In genomic region chr22:22460635-22461034, GRCh38 we compare ENCODE assay signal across 12 cellular contexts. TPM values are rescaled to one million over a fixed set of nuclear protein-coding genes. Genes with fewer than 3 reads are reported as not detected.
DNase-seq lines count a peak whose midpoint lies in the region; ATAC-seq, FAIRE-seq and TF ChIP-seq lines count a peak whose summit lies in the region.
"Had no signal": no experiment of that assay in that cellular context is flagged by ENCODE, and none has a peak within 500 bp of the region (broad histone marks: within the 10 kb centered on the region; RNA-seq: fewer than 3 reads in every experiment).

No MANE protein-coding gene starts in this region.

- DNase-seq in BJ (ENCODE audit: low read depth) = no peak
- DNase-seq in H54 (ENCODE audit: insufficient read length, low spot score) = peak; percentile 4
- no peak for DNase-seq in RWPE1 (ENCODE audit: low spot score)
- DNase-seq in kidney epithelial cell (ENCODE audit: low read depth) = no peak
- DNase-seq in mucosa of descending colon = no peak
- no peak for DNase-seq in stimulated activated CD4-positive, alpha-beta T cell treated with anti-CD3 and anti-CD28 coated beads, Interleukin-2, amount 100 ng/mL, for 48 hours
- no peak for DNase-seq in osteocyte (ENCODE audit: extremely low spot score, unreplicated experiment)
- no peak for DNase-seq in left ventricle myocardium superior
- DNase-seq: activated naive CD4-positive, alpha-beta T cell treated with anti-CD3 and anti-CD28 coated beads, Interleukin-2, amount 10 ng/mL, durations not matched to agents 7 days and 5 days; midbrain; NCI-H226 had no signal

- H3K27me3 Mint-ChIP-seq in osteocyte (ENCODE audit: unreplicated experiment) = peaks cover 16% of the 10 kb centered on the region

- no peaks in the 10 kb centered on the region for H3K36me3 ChIP-seq in BJ (ENCODE audit: control insufficient read depth, insufficient read depth, low read length)
- no peaks in the 10 kb centered on the region for H3K36me3 ChIP-seq in kidney epithelial cell (ENCODE audit: control insufficient read depth, insufficient read depth, low read length)
- H3K36me3 ChIP-seq in mucosa of descending colon (ENCODE audit: low read depth) = no peaks in the 10 kb centered on the region

- no peaks in the 10 kb centered on the region; the same call in 1 of the 2 replicates for H3K27me3 ChIP-seq in BJ (ENCODE audit: control insufficient read depth, insufficient read depth, low read length)
- H3K27me3 ChIP-seq in kidney epithelial cell (ENCODE audit: control insufficient read depth, insufficient read depth, low read length) = no peaks in the 10 kb centered on the region

- no peak overlapping the region for H3K4me3 Mint-ChIP-seq in osteocyte (ENCODE audit: unreplicated experiment)
- H3K4me3 Mint-ChIP-seq: activated naive CD4-positive, alpha-beta T cell treated with anti-CD3 and anti-CD28 coated beads, Interleukin-2, amount 10 ng/mL, durations not matched to agents 7 days and 5 days had no signal

- TF ChIP-seq CTCF in BJ (IDR thresholded peaks at IDR 0.05; ENCODE audit: insufficient read depth, low read depth, low read length) (peak; percentile 26; the same call in 1 of the 2 replicates), RWPE1 (conservative IDR thresholded peaks at IDR 0.05; ENCODE audit: low read depth) (0 out of 2 replicates have a peak, but pooled peaks have one; percentile 16), kidney epithelial cell (IDR thresholded peaks at IDR 0.05; ENCODE audit: insufficient read depth, low read length, poor library complexity, severe bottlenecking) (peak; percentile 15), mucosa of descending colon (IDR thresholded peaks at IDR 0.05) (no peak), osteocyte (IDR thresholded peaks at IDR 0.05) (no peak)

- CTCF ChIA-PET in BJ (lab: Yijun Ruan, JAX) (no interaction called here), RWPE1 (lab: Yijun Ruan, JAX) (no interaction called here)

- FAIRE-seq in H54 (lab: Jason Lieb, UNC) = no peak

- no peak for TF ChIP-seq POLR2A in H54 (IDR thresholded peaks at IDR 0.05; ENCODE audit: low read depth, low read length)

- peaks cover 4% of the 10 kb centered on the region for H3K9me3 Mint-ChIP-seq in osteocyte (ENCODE audit: unreplicated experiment)

- H3K9me3 ChIP-seq in mucosa of descending colon = peaks cover 27% of the 10 kb centered on the region

- H3K27ac ChIP-seq in RWPE1 = no peak overlapping the region
- H3K27ac ChIP-seq: epithelial cell of prostate had no signal

- POLR2A ChIA-PET in BJ (lab: Charles Lee) = no interaction called here
- POLR2A ChIA-PET in RWPE1 (lab: Yijun Ruan, JAX; ENCODE audit: low non-redundant PET) = no interaction called here

- ATAC-seq in mucosa of descending colon = no peak
- ATAC-seq in left ventricle myocardium superior = no peak

- intact Hi-C loops in mucosa of descending colon (cut with DNase I, micrococcal nuclease) = no loop called here
- intact Hi-C loops in left ventricle myocardium superior (cut with micrococcal nuclease) = loop anchor here (10.0 kb wide), 1 partner anchor 494 kb away; no protein-coding TSS in a partner anchor

- H3K4me1 ChIP-seq in mucosa of descending colon (ENCODE audit: low read depth) = no peaks in the 10 kb centered on the region

- no peak overlapping the region for H3K27ac Mint-ChIP-seq in osteocyte (ENCODE audit: unreplicated experiment)
- H3K27ac Mint-ChIP-seq: activated naive CD4-positive, alpha-beta T cell treated with anti-CD3 and anti-CD28 coated beads, Interleukin-2, amount 10 ng/mL, durations not matched to agents 7 days and 5 days had no signal

- no peak overlapping the region for H3K4me3 ChIP-seq in BJ (ENCODE audit: low read depth, low read length)
- H3K4me3 ChIP-seq in kidney epithelial cell (ENCODE audit: low read depth, low read length) = no peak overlapping the region
- no peak overlapping the region for H3K4me3 ChIP-seq in mucosa of descending colon

- H3K4me1 Mint-ChIP-seq in osteocyte (ENCODE audit: unreplicated experiment) = no peaks in the 10 kb centered on the region
- H3K4me1 Mint-ChIP-seq: activated naive CD4-positive, alpha-beta T cell treated with anti-CD3 and anti-CD28 coated beads, Interleukin-2, amount 10 ng/mL, durations not matched to agents 7 days and 5 days had no signal

- no peaks in the 10 kb centered on the region for H3K36me3 Mint-ChIP-seq in osteocyte (ENCODE audit: unreplicated experiment)
- H3K36me3 Mint-ChIP-seq: activated naive CD4-positive, alpha-beta T cell treated with anti-CD3 and anti-CD28 coated beads, Interleukin-2, amount 10 ng/mL, durations not matched to agents 7 days and 5 days had no signal

RNA-seq across cellular contexts. Expression of gene ZNF280B, which starts 47.9 kb away (rescaled TPM):
- 0.58 and 1.2 TPM in 2 replicates for polyA plus RNA-seq in BJ (2011; rRNA removed)
- polyA minus RNA-seq in BJ (2011; rRNA and poly(A)+ RNA removed) = 0.98 and 1.6 TPM in 2 replicates
- total RNA-seq in kidney epithelial cell (2.7 and 4.0 TPM in 2 replicates), mucosa of descending colon (1 to 10 TPM in 1 of 3 donors, under 1 TPM in 2; 0.51 to 1.4 (median 0.64) TPM), osteocyte (2.1 and 2.3 TPM in 2 replicates), left ventricle myocardium superior (0.62 TPM)

RNA-seq across cellular contexts. Expression of gene ZNF280A, which starts 59.4 kb away (rescaled TPM):
- polyA plus RNA-seq in BJ (2011; rRNA removed) = not detected in 2 replicates
- not detected in 2 replicates for polyA minus RNA-seq in BJ (2011; rRNA and poly(A)+ RNA removed)
- total RNA-seq in kidney epithelial cell (not detected in 2 replicates), mucosa of descending colon (not detected), osteocyte (not detected in 2 replicates), left ventricle myocardium superior (not detected)

Comparison
In these comparisons a context has a peak if more than half of its experiments do, and no peak if none do; other contexts are left out.
1. CTCF ChIP-seq: peak in BJ (single experiment), RWPE1 (single experiment) and kidney epithelial cell (single experiment); none in mucosa of descending colon (single experiment) and osteocyte (single experiment).